In the genomic region with DNA sequence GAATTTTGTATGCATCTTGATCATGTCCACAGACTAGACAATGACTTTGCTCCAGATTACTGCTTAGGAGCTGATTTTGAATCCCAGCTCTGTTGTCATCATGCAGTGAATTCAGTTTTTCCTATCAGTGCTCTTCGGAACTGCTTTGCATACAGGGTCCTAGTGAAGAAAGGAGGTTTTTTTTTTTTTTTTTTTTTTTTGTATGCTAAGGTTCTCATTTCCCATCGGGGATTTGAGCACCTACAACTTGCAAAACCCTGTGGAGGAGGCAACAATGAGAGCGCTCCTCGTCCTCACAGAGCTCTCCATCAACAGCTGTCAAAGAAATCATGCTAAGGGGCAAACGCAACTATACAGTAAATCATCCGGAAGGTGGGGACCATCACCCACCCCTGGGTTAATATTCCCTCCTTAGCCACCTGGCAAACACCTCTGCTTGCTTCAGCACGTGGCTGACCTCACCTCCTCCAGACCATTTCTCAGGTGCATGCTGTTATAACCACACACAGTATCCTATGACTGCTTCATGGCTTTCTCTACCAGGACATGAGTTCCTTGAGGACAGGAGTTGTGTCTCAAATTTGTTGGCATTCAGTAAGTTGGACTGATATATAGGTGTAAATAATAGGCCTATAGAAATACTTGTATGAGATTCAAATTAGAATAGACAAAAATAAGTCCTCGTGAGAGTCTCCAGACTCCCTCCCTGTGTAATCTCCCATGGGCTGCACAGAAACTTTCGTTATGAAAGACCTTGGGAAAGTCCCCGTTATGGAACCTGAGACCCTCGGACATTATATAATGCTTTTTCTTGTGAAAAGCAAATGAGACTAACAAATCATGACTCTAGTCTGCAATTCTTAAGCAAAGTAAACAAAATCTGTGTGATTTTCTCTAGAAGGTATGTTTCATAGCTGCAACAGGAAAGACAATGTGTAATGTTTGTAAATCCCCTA, we compare ENCODE assay signal across 22 cellular contexts.
DNase-seq lines count a peak whose midpoint lies in the region; ATAC-seq, FAIRE-seq and TF ChIP-seq lines count a peak whose summit lies in the region.
"Had no signal": no experiment of that assay in that cellular context is flagged by ENCODE, and none has a peak within 500 bp of the region (broad histone marks: within the 10 kb centered on the region; RNA-seq: fewer than 3 reads in every experiment).

No MANE protein-coding gene starts in this region.

- H3K36me3 ChIP-seq in trophoblast cell (ENCODE audit: control insufficient read depth in 1 of 2, insufficient read depth in 2 of 2, low read length in 2 of 2) = no peaks in the 10 kb centered on the region

- no peaks in the 10 kb centered on the region for H3K79me1 ChIP-seq in trophoblast cell (ENCODE audit: low read length)

- FAIRE-seq in GM12892 (lab: Jason Lieb, UNC) = peak; percentile 85
- FAIRE-seq: D721Med had no signal

- no peak overlapping the region for H4K91ac ChIP-seq in trophoblast cell (ENCODE audit: low read depth, low read length)

- no peak overlapping the region for H3K4me3 Mint-ChIP-seq in stimulated activated memory B cell treated with anti-CD40 and anti-IgM and Interleukin-4, amounts not matched to agents 10 μg/mL and 1 μg/mL and 100 μg/mL, for 72 hours
- H3K4me3 Mint-ChIP-seq: GM23338 had no signal

- H3K14ac ChIP-seq in trophoblast cell (ENCODE audit: low read length) = no peak overlapping the region

- peak overlapping the region; percentile 53 for H3K27ac Mint-ChIP-seq in stimulated activated memory B cell treated with anti-CD40 and anti-IgM and Interleukin-4, amounts not matched to agents 10 μg/mL and 1 μg/mL and 100 μg/mL, for 72 hours
- H3K27ac Mint-ChIP-seq: GM23338 had no signal

- DNase-seq in GM12892 (ENCODE audit: insufficient read length) (no peak), NCI-H69 (lab: John Stamatoyannopoulos, UW) (peak; percentile 37), NCI-H1694 treated with DMSO at 0.1 percent for 48 hours (lab: John Stamatoyannopoulos, UW) (no peak), trophoblast cell (no peak)
- DNase-seq: ACHN, C1 segment of cervical spinal cord, NCI-H1092, NCI-H446 treated with DMSO at 0.1 percent for 48 hours, NCI-H82, PC-3, SIG-M5, T-helper 1 cell, T1000 had no signal

- no peak overlapping the region for H2BK120ac ChIP-seq in trophoblast cell (ENCODE audit: insufficient read depth, low read length, poor library complexity)

- H3K23ac ChIP-seq in trophoblast cell (ENCODE audit: low read length) = no peak overlapping the region

- H4K8ac ChIP-seq in trophoblast cell (ENCODE audit: low read depth, low read length) = no peak overlapping the region

- H3K9ac ChIP-seq in trophoblast cell (ENCODE audit: low read length) = no peak overlapping the region

- peaks cover 15% of the 10 kb centered on the region for H3K4me1 Mint-ChIP-seq in stimulated activated memory B cell treated with anti-CD40 and anti-IgM and Interleukin-4, amounts not matched to agents 10 μg/mL and 1 μg/mL and 100 μg/mL, for 72 hours

- H3K27me3 Mint-ChIP-seq in stimulated activated memory B cell treated with anti-CD40 and anti-IgM and Interleukin-4, amounts not matched to agents 10 μg/mL and 1 μg/mL and 100 μg/mL, for 72 hours = no peaks in the 10 kb centered on the region

- no peak overlapping the region for H4K12ac ChIP-seq in trophoblast cell (ENCODE audit: low read depth, low read length)

- H3K27me3 ChIP-seq in trophoblast cell (ENCODE audit: insufficient read depth, low read length) = no peaks in the 10 kb centered on the region

- H2BK5ac ChIP-seq in trophoblast cell (ENCODE audit: low read depth, low read length, poor library complexity) = no peak overlapping the region

- no peaks in the 10 kb centered on the region for H3K9me3 ChIP-seq in trophoblast cell (ENCODE audit: insufficient read depth, low read depth, low read length)

- no peaks in the 10 kb centered on the region for H3K36me3 Mint-ChIP-seq in stimulated activated memory B cell treated with anti-CD40 and anti-IgM and Interleukin-4, amounts not matched to agents 10 μg/mL and 1 μg/mL and 100 μg/mL, for 72 hours

- H3K4me1 ChIP-seq in trophoblast cell (ENCODE audit: control insufficient read depth in 1 of 2, insufficient read depth in 2 of 2, low read length in 2 of 2) = peaks cover 3 to 7% of the 10 kb centered on the region in 2 experiments

- ATAC-seq in HG02852 (IDR thresholded peaks at IDR 0.05; ENCODE audit: unreplicated experiment) (peak; percentile 45), GM18858 (IDR thresholded peaks at IDR 0.05; ENCODE audit: unreplicated experiment) (no peak)
- ATAC-seq in stimulated activated memory B cell treated with anti-CD40 and anti-IgM and Interleukin-4, amounts not matched to agents 10 μg/mL and 1 μg/mL and 100 μg/mL, for 72 hours = peak; percentile 54
- ATAC-seq: GM23338, HCT116, PC-3, SK-N-SH treated with all-trans-retinoic acid at 6 μM for 48 hours had no signal

- no peak overlapping the region for H3K4ac ChIP-seq in trophoblast cell (ENCODE audit: low read depth, low read length)

- no CpG with 5 or more reads among the region's 11 CpGs for WGBS in trophoblast cell (ENCODE audit: extremely low coverage, insufficient coverage, insufficient read length)

- no peaks in the 10 kb centered on the region for H3K79me2 ChIP-seq in trophoblast cell (ENCODE audit: control insufficient read depth, insufficient read depth, low read length, poor library complexity)

- H3K9me3 Mint-ChIP-seq in stimulated activated memory B cell treated with anti-CD40 and anti-IgM and Interleukin-4, amounts not matched to agents 10 μg/mL and 1 μg/mL and 100 μg/mL, for 72 hours = no peaks in the 10 kb centered on the region
- H3K9me3 Mint-ChIP-seq: GM23338 had no signal

- no peak overlapping the region for H2AK5ac ChIP-seq in trophoblast cell (ENCODE audit: low read length)

- H2BK12ac ChIP-seq in trophoblast cell (ENCODE audit: low read length) = no peak overlapping the region

- H2AFZ ChIP-seq in trophoblast cell (ENCODE audit: insufficient read depth, low read length, poor library complexity) = no peak overlapping the region
- H2AFZ ChIP-seq: GM23338 had no signal

- no peak overlapping the region for H3K4me3 ChIP-seq in trophoblast cell (ENCODE audit: low read depth, low read length)
- H3K4me3 ChIP-seq: GM23338 had no signal

- H3K27ac ChIP-seq in trophoblast cell (ENCODE audit: low read depth, low read length) = no peak overlapping the region
- H3K27ac ChIP-seq: HL-60, RWPE1 had no signal

- H3K4me2 ChIP-seq in trophoblast cell (ENCODE audit: low read length) = no peak overlapping the region
- H3K4me2 ChIP-seq: GM23338 had no signal

- no peak for TF ChIP-seq POLR2A in GM12892 (IDR thresholded peaks at IDR 0.05; ENCODE audit: low read depth, low read length)

- H3K18ac ChIP-seq in trophoblast cell (ENCODE audit: low read length) = no peak overlapping the region
